Comparison of ENCODE assay signal across 26 cellular contexts in genomic region chr9:87650611-87651295, GRCh38.
"Had no signal": no experiment of that assay in that cellular context is flagged by ENCODE, and none has a peak within 500 bp of the region (broad histone marks: within the 10 kb centered on the region; RNA-seq: fewer than 3 reads in every experiment).

No MANE protein-coding gene starts in this region.

- H3K27ac ChIP-seq: adrenal gland, body of pancreas, lower lobe of right lung, stomach, thyroid gland, upper lobe of right lung had no signal

- H3K4me3 Mint-ChIP-seq: activated B cell treated with CpG ODN at 0.5 μM for 24 hours; activated naive CD8-positive, alpha-beta T cell; natural killer cell treated with Interleukin-12 subunit alpha and Interleukin-12 subunit beta and Interleukin-15 and Interleukin-18, amount 100 ng/mL, for 72 hours; stimulated activated naive B cell treated with anti-CD40 and anti-IgM and Interleukin-4, amounts not matched to agents 10 μg/mL and 1 μg/mL and 100 μg/mL, for 72 hours; T-helper 2 cell treated with Interferon-gamma antibody and Interleukin-4, amounts not matched to agents 5 μg/mL and 100 μg/mL, for 36 hours had no signal

- H3K36me3 Mint-ChIP-seq: activated naive CD8-positive, alpha-beta T cell; natural killer cell treated with Interleukin-12 subunit alpha and Interleukin-12 subunit beta and Interleukin-15 and Interleukin-18, amount 100 ng/mL, for 72 hours; stimulated activated naive B cell treated with anti-CD40 and anti-IgM and Interleukin-4, amounts not matched to agents 10 μg/mL and 1 μg/mL and 100 μg/mL, for 72 hours had no signal

- H3K4me1 Mint-ChIP-seq: activated B cell treated with CpG ODN at 0.5 μM for 24 hours; stimulated activated naive B cell treated with anti-CD40 and anti-IgM and Interleukin-4, amounts not matched to agents 10 μg/mL and 1 μg/mL and 100 μg/mL, for 72 hours had no signal

- H3K4me3 ChIP-seq: adrenal gland, body of pancreas, lower lobe of right lung, mucosa of descending colon, smooth muscle cell, stomach, thyroid gland, upper lobe of right lung had no signal

- H3K27me3 Mint-ChIP-seq: activated B cell treated with CpG ODN at 0.5 μM for 24 hours; activated naive CD8-positive, alpha-beta T cell; stimulated activated naive B cell treated with anti-CD40 and anti-IgM and Interleukin-4, amounts not matched to agents 10 μg/mL and 1 μg/mL and 100 μg/mL, for 72 hours had no signal

- H3K9me3 ChIP-seq: adrenal gland, body of pancreas, lower lobe of right lung, mucosa of descending colon, stomach, thyroid gland, upper lobe of right lung had no signal

- ATAC-seq: body of pancreas; left lobe of liver; lower lobe of right lung; mucosa of descending colon; stimulated activated naive B cell treated with anti-CD40 and anti-IgM and Interleukin-4, amounts not matched to agents 10 μg/mL and 1 μg/mL and 100 μg/mL, for 72 hours; upper lobe of right lung had no signal

- H3K27ac Mint-ChIP-seq: activated B cell treated with CpG ODN at 0.5 μM for 24 hours; activated naive CD8-positive, alpha-beta T cell; natural killer cell treated with Interleukin-12 subunit alpha and Interleukin-12 subunit beta and Interleukin-15 and Interleukin-18, amount 100 ng/mL, for 72 hours; stimulated activated naive B cell treated with anti-CD40 and anti-IgM and Interleukin-4, amounts not matched to agents 10 μg/mL and 1 μg/mL and 100 μg/mL, for 72 hours; T-helper 2 cell treated with Interferon-gamma antibody and Interleukin-4, amounts not matched to agents 5 μg/mL and 100 μg/mL, for 36 hours had no signal

- FAIRE-seq: colon had no signal

- H3K27me3 ChIP-seq: adrenal gland, body of pancreas, stomach, thyroid gland, upper lobe of right lung had no signal

- DNase-seq: activated B cell treated with CpG ODN at 0.5 μM for 24 hours; activated CD4-positive, alpha-beta T cell treated with anti-CD3 and anti-CD28 coated beads, Interleukin-2, amount 50 U/mL, for 48 hours; activated CD8-positive, alpha-beta memory T cell treated with anti-CD3 and anti-CD28 coated beads for 24 hours; activated effector memory CD4-positive, alpha-beta T cell treated with Interleukin-2 at 50 U/mL for 16 hours; activated naive CD4-positive, alpha-beta T cell treated with Interleukin-2 at 50 U/mL for 16 hours; adrenal gland; aorta; body of pancreas; effector CD8-positive, alpha-beta T cell; foreskin melanocyte; kidney glomerular epithelial cell; lower lobe of right lung; mesenchymal stem cell; mucosa of descending colon; stimulated activated CD4-positive, alpha-beta T cell treated with anti-CD3 and anti-CD28 coated beads, Interleukin-1b, Interleukin-23, amount 100 ng/mL, for 48 hours; stimulated activated naive B cell treated with anti-CD40 and anti-IgM and Interleukin-4, amounts not matched to agents 10 μg/mL and 1 μg/mL and 100 μg/mL, for 72 hours; stomach; T-helper 1 cell; thyroid gland; upper lobe of right lung had no signal

- H3K4me2 ChIP-seq: smooth muscle cell had no signal

- H3K4me1 ChIP-seq: adrenal gland, body of pancreas, thyroid gland, upper lobe of right lung had no signal

- H3K9me3 Mint-ChIP-seq: activated B cell treated with CpG ODN at 0.5 μM for 24 hours; natural killer cell treated with Interleukin-12 subunit alpha and Interleukin-12 subunit beta and Interleukin-15 and Interleukin-18, amount 100 ng/mL, for 72 hours; stimulated activated naive B cell treated with anti-CD40 and anti-IgM and Interleukin-4, amounts not matched to agents 10 μg/mL and 1 μg/mL and 100 μg/mL, for 72 hours; T-helper 2 cell treated with Interferon-gamma antibody and Interleukin-4, amounts not matched to agents 5 μg/mL and 100 μg/mL, for 36 hours had no signal
